8 cellular contexts compared by ENCODE assay signal in the genomic region with DNA sequence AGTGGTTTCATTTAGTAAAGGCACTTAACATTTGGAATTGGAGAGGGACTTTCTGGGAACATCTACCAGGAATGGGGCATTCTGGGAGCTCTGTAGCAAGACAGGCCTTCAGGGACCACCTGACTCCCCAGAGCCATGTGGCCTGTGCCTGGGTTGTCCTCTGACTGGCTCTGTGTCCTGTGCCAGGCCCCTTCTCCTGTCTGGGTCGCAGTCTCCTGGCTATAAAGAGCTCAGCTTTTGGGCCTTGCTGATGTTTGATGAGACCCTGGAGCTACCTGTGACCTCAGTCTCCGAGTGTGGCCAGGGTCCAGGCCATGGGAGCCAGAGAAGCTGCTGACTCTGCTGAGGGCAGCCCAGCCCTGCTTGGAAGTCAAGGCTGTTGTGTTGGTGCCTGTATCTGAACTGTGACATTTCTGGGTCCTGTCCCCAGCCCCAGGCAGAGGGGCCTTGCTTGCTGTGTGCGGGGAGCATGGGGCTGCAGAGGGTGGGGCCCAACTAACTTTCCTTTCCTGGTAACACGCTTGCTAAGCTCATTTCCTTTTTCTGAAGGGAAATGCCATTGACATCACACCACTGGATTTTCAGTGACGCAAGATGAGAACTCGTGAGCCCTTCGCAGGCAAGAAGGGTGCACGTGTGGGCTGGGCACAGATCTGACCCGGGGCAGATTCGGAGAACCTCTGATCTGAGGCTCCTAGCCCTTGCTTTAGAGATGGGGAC. TPM values are rescaled to one million over a fixed set of nuclear protein-coding genes. Genes with fewer than 3 reads are reported as not detected.
DNase-seq lines count a peak whose midpoint lies in the region; ATAC-seq and TF ChIP-seq lines count a peak whose summit lies in the region.

No MANE protein-coding gene starts in this region.

- no peaks in the 10 kb centered on the region for H4K20me1 ChIP-seq in MM.1S (ENCODE audit: insufficient read depth, low read length)

- H3K4me3 Mint-ChIP-seq in naive B cell, result peak overlapping the region in 7 of 8 donors; percentile 44 to 86 (median 69)

- H3K9me3 ChIP-seq in MM.1S (replicated peaks; ENCODE audit: insufficient read depth, low read length) (no peaks in the 10 kb centered on the region), HAP-1 (no peaks in the 10 kb centered on the region)

- ATAC-seq in naive B cell (ENCODE audit: low read depth in 2 of 2), result peak; percentile 67 to 70
- no peak for ATAC-seq in HG02884 (IDR thresholded peaks at IDR 0.05; ENCODE audit: unreplicated experiment)

- H3K9me2 ChIP-seq in MM.1S (replicated peaks; ENCODE audit: insufficient read depth, low read length), result no peaks in the 10 kb centered on the region

- peaks cover 58 to 67% (median 66%) of the 10 kb centered on the region in 3 donors for H3K4me1 Mint-ChIP-seq in naive B cell

- H3K9ac ChIP-seq in MM.1S (ENCODE audit: low read length), result no peak overlapping the region

- TF ChIP-seq CTCF in MM.1S (IDR thresholded peaks at IDR 0.05; ENCODE audit: low read length), result no peak

- no peaks in the 10 kb centered on the region for H3F3A ChIP-seq in MM.1S (ENCODE audit: insufficient read depth, low read length)

- H3K36me3 Mint-ChIP-seq in naive B cell, result peaks cover 6 to 8% of the 10 kb centered on the region in 2 donors

- peaks cover 4 to 14% (median 6%) of the 10 kb centered on the region in 7 donors for H3K9me3 Mint-ChIP-seq in naive B cell

- in situ Hi-C loops in HAP-1 (cut with MboI; ENCODE audit: low sequenced_read_pairs), result no loop called here

- H3K27me3 ChIP-seq in MM.1S (replicated peaks; ENCODE audit: insufficient read depth, low read length), result 0 out of 2 replicates have a peak, but pooled peaks cover 12% of the 10 kb centered on the region
- no peaks in the 10 kb centered on the region for H3K27me3 ChIP-seq in HAP-1 (ENCODE audit: low read depth)

- no peak overlapping the region for H3K4me3 ChIP-seq in MM.1S (ENCODE audit: low read length)
- no peak overlapping the region for H3K4me3 ChIP-seq in HAP-1

- H3K36me3 ChIP-seq in MM.1S (replicated peaks; ENCODE audit: insufficient read depth, low read length) (no peaks in the 10 kb centered on the region), HAP-1 (replicated peaks) (no peaks in the 10 kb centered on the region)

- peak overlapping the region; percentile 99 to 100 (median 100) for H3K27ac Mint-ChIP-seq in naive B cell

- no peak overlapping the region for H3K4me2 ChIP-seq in MM.1S (ENCODE audit: low read depth, low read length)

- H3K4me1 ChIP-seq in MM.1S (ENCODE audit: low read length), result peaks cover 25% of the 10 kb centered on the region
- H3K4me1 ChIP-seq in HAP-1, result no peaks in the 10 kb centered on the region

- H2AFZ ChIP-seq in MM.1S (ENCODE audit: low read length), result no peak overlapping the region

- H3K79me2 ChIP-seq in MM.1S (ENCODE audit: low read length), result no peaks in the 10 kb centered on the region

- DNase-seq in AG08395 (ENCODE audit: low spot score) (peak; percentile 47), SKM-1 treated with dmso at 0.1 percent for 144 hours (lab: John Stamatoyannopoulos, UW; ENCODE audit: unreplicated experiment) (peak; percentile 82), naive B cell (peak; percentile 90), MM.1S (no peak), HAP-1 (ENCODE audit: low spot score in 2 of 2) (no peak), D341Med (ENCODE audit: low spot score) (no peak)
- DNase-seq in effector CD4-positive, alpha-beta T cell, result peak; percentile 16

- peaks cover 6 to 18% (median 14%) of the 10 kb centered on the region in 3 donors for H3K27me3 Mint-ChIP-seq in naive B cell

- no peak overlapping the region for H3K27ac ChIP-seq in MM.1S (ENCODE audit: low read length)

RNA-seq across cellular contexts. Expression of a gene that starts 41.3 kb away (rescaled TPM):
- 1 to 10 TPM in 1 of 6 donors, under 1 TPM in 1, not detected in 4; 0.13 to 1.9 TPM for polyA plus RNA-seq in naive B cell (ENCODE audit: low read depth in 6 of 6)

Comparison
In these comparisons a context has a peak if more than half of its experiments do, and no peak if none do; other contexts are left out.
1. DNase-seq: peak in AG08395 (single experiment), SKM-1 treated with dmso at 0.1 percent for 144 hours (single experiment), effector CD4-positive, alpha-beta T cell (single experiment) and naive B cell (single experiment); none in MM.1S (single experiment), HAP-1 (0 of 2) and D341Med (single experiment).